10 cellular contexts compared by ENCODE assay signal in the genomic region with DNA sequence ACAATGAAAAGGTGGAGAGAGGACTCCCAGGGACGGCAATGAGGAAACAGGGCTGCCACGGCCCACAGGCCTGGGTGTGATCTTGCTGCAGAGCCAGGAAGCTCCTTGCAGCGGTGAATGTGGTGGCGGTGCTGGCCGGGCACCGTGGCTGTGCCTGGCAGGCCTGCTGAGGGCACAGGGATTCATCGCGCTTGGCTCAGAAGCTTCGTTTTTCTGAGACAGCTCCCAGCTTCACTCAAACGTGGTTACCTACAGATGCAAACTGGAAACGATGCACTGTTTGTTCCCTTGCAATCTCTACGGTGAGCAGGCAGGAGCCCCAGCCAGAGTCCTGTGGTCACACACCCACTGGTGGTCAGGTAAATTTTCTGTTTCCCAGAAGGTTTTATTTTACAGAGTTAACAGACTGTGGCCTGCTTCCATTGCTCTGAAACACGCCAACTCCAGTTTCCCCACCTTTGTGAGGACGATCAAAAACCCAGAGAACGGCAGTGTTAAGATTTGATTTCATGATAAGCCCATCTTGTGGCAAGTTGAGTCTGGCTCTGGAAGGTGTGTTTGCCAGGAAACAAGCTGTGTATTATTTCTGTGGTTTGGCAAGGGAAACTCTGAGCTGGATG.
DNase-seq lines count a peak whose midpoint lies in the region; ATAC-seq and TF ChIP-seq lines count a peak whose summit lies in the region.
"Had no signal": no experiment of that assay in that cellular context is flagged by ENCODE, and none has a peak within 500 bp of the region (broad histone marks: within the 10 kb centered on the region; RNA-seq: fewer than 3 reads in every experiment).

No MANE protein-coding gene starts in this region.

- H3K4me3 Mint-ChIP-seq in WTC11 = no peak overlapping the region

- H3K27me3 Mint-ChIP-seq in WTC11 (ENCODE audit: low read depth) = no peaks in the 10 kb centered on the region; the same call in 1 of the 2 replicates

- no peaks in the 10 kb centered on the region for H3K4me1 Mint-ChIP-seq in WTC11

- DNase-seq in activated T-cell treated with anti-CD3 and anti-CD28 coated beads for 48 hours (ENCODE audit: low read depth) (peak; percentile 68), WTC11 (ENCODE audit: low spot score) (no peak), NCI-H146 (lab: John Stamatoyannopoulos, UW) (no peak)
- DNase-seq in activated T-cell treated with anti-CD3 and anti-CD28 coated beads, Interleukin-2, amount 50 U/mL, for 1 hour = no peak
- peak; percentile 66 for DNase-seq in stimulated activated naive CD8-positive, alpha-beta T cell treated with anti-CD3 and anti-CD28 coated beads, Interleukin-15, Interleukin-2, amounts not matched to agents 100 U/mL and 50 U/mL, for 24 hours
- DNase-seq: amniotic stem cell, NCI-H1105 treated with DMSO at 0.1 percent for 48 hours had no signal

- H3K27ac Mint-ChIP-seq in WTC11 = peak overlapping the region; percentile 68; the same call in 1 of the 2 replicates

- no peak for TF ChIP-seq CTCF in WTC11 (IDR thresholded peaks at IDR 0.05)

- no peak for ATAC-seq in WTC11
- peak; percentile 64 for ATAC-seq in esophagus mucosa
- peak; percentile 81 for ATAC-seq in stimulated activated naive CD8-positive, alpha-beta T cell treated with anti-CD3 and anti-CD28 coated beads, Interleukin-15, Interleukin-2, amounts not matched to agents 100 U/mL and 50 U/mL, for 24 hours
- no peak for ATAC-seq in GM21447 (IDR thresholded peaks at IDR 0.05; ENCODE audit: unreplicated experiment)
- ATAC-seq in GM18498 (IDR thresholded peaks at IDR 0.05; ENCODE audit: unreplicated experiment) = no peak

- no peaks in the 10 kb centered on the region for H3K9me3 Mint-ChIP-seq in WTC11

- CTCF ChIA-PET in WTC11 (lab: Charles Lee) = no interaction called here

- POLR2A ChIA-PET in WTC11 (lab: Charles Lee) = interaction anchor here (0.6 kb wide), 1 partner anchor 306 kb away, joined by 6 read pairs; no protein-coding TSS in a partner anchor

- H3K36me3 Mint-ChIP-seq in WTC11 = no peaks in the 10 kb centered on the region

TF ChIP-seq in WTC11, 78 proteins besides CTCF, POLR2A, EP300 and RAD21:
- TF ChIP-seq GRHL2 (CRISPR knock-in tag; IDR thresholded peaks at IDR 0.05; ENCODE audit: insufficient replicate concordance, severe bottlenecking) (no peak), NFYB (CRISPR knock-in tag; conservative IDR thresholded peaks at IDR 0.05; ENCODE audit: low read depth) (no peak), HMGA2 (CRISPR knock-in tag; IDR thresholded peaks at IDR 0.05) (no peak), FOXJ3 (CRISPR knock-in tag; IDR thresholded peaks at IDR 0.05; ENCODE audit: borderline replicate concordance) (no peak), ZNF263 (CRISPR knock-in tag; IDR thresholded peaks at IDR 0.05; ENCODE audit: low read depth) (no peak), SMAD3 (CRISPR knock-in tag; IDR thresholded peaks at IDR 0.05; ENCODE audit: borderline replicate concordance) (no peak), ZNF423 (CRISPR knock-in tag; IDR thresholded peaks at IDR 0.05) (no peak), JUN (CRISPR knock-in tag; IDR thresholded peaks at IDR 0.05) (no peak), RELA (CRISPR knock-in tag; IDR thresholded peaks at IDR 0.05; ENCODE audit: borderline replicate concordance) (no peak)
- TF ChIP-seq, protein P1, sequence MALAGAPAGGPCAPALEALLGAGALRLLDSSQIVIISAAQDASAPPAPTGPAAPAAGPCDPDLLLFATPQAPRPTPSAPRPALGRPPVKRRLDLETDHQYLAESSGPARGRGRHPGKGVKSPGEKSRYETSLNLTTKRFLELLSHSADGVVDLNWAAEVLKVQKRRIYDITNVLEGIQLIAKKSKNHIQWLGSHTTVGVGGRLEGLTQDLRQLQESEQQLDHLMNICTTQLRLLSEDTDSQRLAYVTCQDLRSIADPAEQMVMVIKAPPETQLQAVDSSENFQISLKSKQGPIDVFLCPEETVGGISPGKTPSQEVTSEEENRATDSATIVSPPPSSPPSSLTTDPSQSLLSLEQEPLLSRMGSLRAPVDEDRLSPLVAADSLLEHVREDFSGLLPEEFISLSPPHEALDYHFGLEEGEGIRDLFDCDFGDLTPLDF (CRISPR knock-in tag; IDR thresholded peaks at IDR 0.05) = no peak
- TF ChIP-seq, protein P2, sequence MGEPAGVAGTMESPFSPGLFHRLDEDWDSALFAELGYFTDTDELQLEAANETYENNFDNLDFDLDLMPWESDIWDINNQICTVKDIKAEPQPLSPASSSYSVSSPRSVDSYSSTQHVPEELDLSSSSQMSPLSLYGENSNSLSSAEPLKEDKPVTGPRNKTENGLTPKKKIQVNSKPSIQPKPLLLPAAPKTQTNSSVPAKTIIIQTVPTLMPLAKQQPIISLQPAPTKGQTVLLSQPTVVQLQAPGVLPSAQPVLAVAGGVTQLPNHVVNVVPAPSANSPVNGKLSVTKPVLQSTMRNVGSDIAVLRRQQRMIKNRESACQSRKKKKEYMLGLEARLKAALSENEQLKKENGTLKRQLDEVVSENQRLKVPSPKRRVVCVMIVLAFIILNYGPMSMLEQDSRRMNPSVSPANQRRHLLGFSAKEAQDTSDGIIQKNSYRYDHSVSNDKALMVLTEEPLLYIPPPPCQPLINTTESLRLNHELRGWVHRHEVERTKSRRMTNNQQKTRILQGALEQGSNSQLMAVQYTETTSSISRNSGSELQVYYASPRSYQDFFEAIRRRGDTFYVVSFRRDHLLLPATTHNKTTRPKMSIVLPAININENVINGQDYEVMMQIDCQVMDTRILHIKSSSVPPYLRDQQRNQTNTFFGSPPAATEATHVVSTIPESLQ (CRISPR knock-in tag; IDR thresholded peaks at IDR 0.05) = no peak
- TF ChIP-seq, protein P3, sequence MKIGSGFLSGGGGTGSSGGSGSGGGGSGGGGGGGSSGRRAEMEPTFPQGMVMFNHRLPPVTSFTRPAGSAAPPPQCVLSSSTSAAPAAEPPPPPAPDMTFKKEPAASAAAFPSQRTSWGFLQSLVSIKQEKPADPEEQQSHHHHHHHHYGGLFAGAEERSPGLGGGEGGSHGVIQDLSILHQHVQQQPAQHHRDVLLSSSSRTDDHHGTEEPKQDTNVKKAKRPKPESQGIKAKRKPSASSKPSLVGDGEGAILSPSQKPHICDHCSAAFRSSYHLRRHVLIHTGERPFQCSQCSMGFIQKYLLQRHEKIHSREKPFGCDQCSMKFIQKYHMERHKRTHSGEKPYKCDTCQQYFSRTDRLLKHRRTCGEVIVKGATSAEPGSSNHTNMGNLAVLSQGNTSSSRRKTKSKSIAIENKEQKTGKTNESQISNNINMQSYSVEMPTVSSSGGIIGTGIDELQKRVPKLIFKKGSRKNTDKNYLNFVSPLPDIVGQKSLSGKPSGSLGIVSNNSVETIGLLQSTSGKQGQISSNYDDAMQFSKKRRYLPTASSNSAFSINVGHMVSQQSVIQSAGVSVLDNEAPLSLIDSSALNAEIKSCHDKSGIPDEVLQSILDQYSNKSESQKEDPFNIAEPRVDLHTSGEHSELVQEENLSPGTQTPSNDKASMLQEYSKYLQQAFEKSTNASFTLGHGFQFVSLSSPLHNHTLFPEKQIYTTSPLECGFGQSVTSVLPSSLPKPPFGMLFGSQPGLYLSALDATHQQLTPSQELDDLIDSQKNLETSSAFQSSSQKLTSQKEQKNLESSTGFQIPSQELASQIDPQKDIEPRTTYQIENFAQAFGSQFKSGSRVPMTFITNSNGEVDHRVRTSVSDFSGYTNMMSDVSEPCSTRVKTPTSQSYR (CRISPR knock-in tag; IDR thresholded peaks at IDR 0.05) = no peak

Comparison
In these comparisons a context has a peak if more than half of its experiments do, and no peak if none do; other contexts are left out.
1. DNase-seq: peak in activated T-cell treated with anti-CD3 and anti-CD28 coated beads for 48 hours (single experiment) and stimulated activated naive CD8-positive, alpha-beta T cell treated with anti-CD3 and anti-CD28 coated beads, Interleukin-15, Interleukin-2, amounts not matched to agents 100 U/mL and 50 U/mL, for 24 hours (single experiment); none in activated T-cell treated with anti-CD3 and anti-CD28 coated beads, Interleukin-2, amount 50 U/mL, for 1 hour (single experiment), WTC11 (single experiment) and NCI-H146 (single experiment).
2. ATAC-seq: peak in esophagus mucosa (single experiment) and stimulated activated naive CD8-positive, alpha-beta T cell treated with anti-CD3 and anti-CD28 coated beads, Interleukin-15, Interleukin-2, amounts not matched to agents 100 U/mL and 50 U/mL, for 24 hours (single experiment); none in WTC11 (single experiment), GM21447 (single experiment) and GM18498 (single experiment).